ENCODE assay signal across 16 cellular contexts in the genomic region with DNA sequence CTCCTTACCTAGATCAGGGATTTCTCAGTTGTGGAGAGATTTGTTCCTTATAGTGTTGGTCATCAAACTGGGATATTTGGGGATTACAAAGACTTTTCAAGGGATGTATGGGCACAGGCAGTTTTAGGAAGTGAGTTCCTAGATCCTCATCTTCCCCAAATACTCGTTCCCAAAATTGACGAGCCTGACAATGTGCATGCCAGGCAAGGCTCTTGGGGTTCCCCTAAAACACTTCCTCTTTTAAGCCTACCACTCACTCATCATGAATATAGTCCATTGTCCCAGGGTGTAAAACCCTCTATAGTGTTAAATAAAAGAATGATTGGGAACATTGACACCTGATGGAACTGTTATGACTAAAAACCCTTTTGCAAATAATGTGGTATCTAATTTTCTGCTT. TPM values are rescaled to one million over a fixed set of nuclear protein-coding genes. Genes with fewer than 3 reads are reported as not detected.
DNase-seq lines count a peak whose midpoint lies in the region; ATAC-seq, FAIRE-seq and TF ChIP-seq lines count a peak whose summit lies in the region.
"Had no signal": no experiment of that assay in that cellular context is flagged by ENCODE, and none has a peak within 500 bp of the region (broad histone marks: within the 10 kb centered on the region; RNA-seq: fewer than 3 reads in every experiment).

No MANE protein-coding gene starts in this region.

- no peak for DNase-seq in GM12892 (ENCODE audit: insufficient read length)
- peak; percentile 29 for DNase-seq in globus pallidus (ENCODE audit: low spot score)
- no peak for DNase-seq in activated CD4-positive, alpha-beta T cell treated with anti-CD3 and anti-CD28 coated beads for 1 hour
- DNase-seq in HTR-8/SVneo (ENCODE audit: insufficient read length, low spot score): no peak
- DNase-seq in activated naive CD4-positive, alpha-beta T cell treated with anti-CD3 and anti-CD28 coated beads, Interleukin-2, amount 10 ng/mL, durations not matched to agents 7 days and 5 days: no peak
- no peak for DNase-seq in NCI-H2196 treated with DMSO at 0.1 percent for 48 hours (lab: John Stamatoyannopoulos, UW; ENCODE audit: unreplicated experiment)
- DNase-seq: activated CD8-positive, alpha-beta memory T cell treated with anti-CD3 and anti-CD28 coated beads for 24 hours; amniotic stem cell; Calu3; left ventricle myocardium inferior; NCI-H1930; NCI-H524 treated with DMSO at 0.1 percent for 48 hours; psoas muscle had no signal

- H3K9me3 Mint-ChIP-seq in activated naive CD4-positive, alpha-beta T cell treated with anti-CD3 and anti-CD28 coated beads, Interleukin-2, amount 10 ng/mL, durations not matched to agents 7 days and 5 days: no peaks in the 10 kb centered on the region

- H3K27ac Mint-ChIP-seq in activated naive CD4-positive, alpha-beta T cell treated with anti-CD3 and anti-CD28 coated beads, Interleukin-2, amount 10 ng/mL, durations not matched to agents 7 days and 5 days: no peak overlapping the region
- H3K27ac Mint-ChIP-seq: activated T-helper 17 cell treated with anti-CD3 and anti-CD28 coated beads, Interleukin-2, amount 50 U/mL, for 72 hours had no signal

- TF ChIP-seq POLR2A in GM12892 (IDR thresholded peaks at IDR 0.05; ENCODE audit: low read depth, low read length): no peak

- FAIRE-seq in GM12892 (lab: Jason Lieb, UNC) (peak; percentile 82), HTR-8/SVneo (lab: Jason Lieb, UNC) (no peak)

- CTCF ChIA-PET in activated naive CD4-positive, alpha-beta T cell treated with anti-CD3 and anti-CD28 coated beads, Interleukin-2, amount 10 ng/mL, durations not matched to agents 7 days and 5 days (lab: Charles Lee): no interaction called here

- peaks cover 8% of the 10 kb centered on the region for H3K27me3 Mint-ChIP-seq in activated naive CD4-positive, alpha-beta T cell treated with anti-CD3 and anti-CD28 coated beads, Interleukin-2, amount 10 ng/mL, durations not matched to agents 7 days and 5 days
- H3K27me3 Mint-ChIP-seq: activated T-helper 17 cell treated with anti-CD3 and anti-CD28 coated beads, Interleukin-2, amount 50 U/mL, for 72 hours had no signal

- peaks cover 7% of the 10 kb centered on the region for H3K36me3 Mint-ChIP-seq in activated naive CD4-positive, alpha-beta T cell treated with anti-CD3 and anti-CD28 coated beads, Interleukin-2, amount 10 ng/mL, durations not matched to agents 7 days and 5 days

- ATAC-seq in GM19463 (IDR thresholded peaks at IDR 0.05; ENCODE audit: unreplicated experiment) (peak; percentile 76), HG03432 (IDR thresholded peaks at IDR 0.05; ENCODE audit: unreplicated experiment) (peak; percentile 67)
- ATAC-seq: activated T-helper 17 cell treated with anti-CD3 and anti-CD28 coated beads, Interleukin-2, amount 50 U/mL, for 72 hours; psoas muscle had no signal

- peaks cover 18% of the 10 kb centered on the region for H3K4me1 Mint-ChIP-seq in activated naive CD4-positive, alpha-beta T cell treated with anti-CD3 and anti-CD28 coated beads, Interleukin-2, amount 10 ng/mL, durations not matched to agents 7 days and 5 days

- H3K4me3 Mint-ChIP-seq in activated naive CD4-positive, alpha-beta T cell treated with anti-CD3 and anti-CD28 coated beads, Interleukin-2, amount 10 ng/mL, durations not matched to agents 7 days and 5 days: no peak overlapping the region
- H3K4me3 Mint-ChIP-seq: activated T-helper 17 cell treated with anti-CD3 and anti-CD28 coated beads, Interleukin-2, amount 50 U/mL, for 72 hours had no signal

RNA-seq across cellular contexts. Expression of gene PDCD1LG2, which starts 26.4 kb away (rescaled TPM):
- 2.1 TPM for polyA plus RNA-seq in GM12892 (2012; ENCODE audit: missing spikeins)
